In the genomic region with DNA sequence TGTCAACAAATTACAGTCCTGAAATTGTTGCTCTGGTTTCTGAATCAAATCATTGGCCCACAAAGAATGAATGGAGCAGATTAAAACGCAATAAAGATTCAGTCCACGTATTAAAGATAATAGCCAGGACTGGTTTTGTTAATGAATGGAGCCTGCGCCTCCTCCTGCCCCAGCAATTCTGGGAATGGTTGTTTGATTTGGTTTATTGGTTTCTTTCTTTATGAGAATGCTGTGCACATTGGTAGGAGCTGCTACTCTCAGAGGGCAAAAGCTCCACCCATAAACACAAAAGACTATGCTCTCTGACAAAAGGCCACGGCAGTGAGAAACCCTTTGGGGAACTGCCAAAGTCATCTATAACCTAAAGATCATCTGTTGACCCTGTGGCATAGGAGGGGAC, we compare ENCODE assay signal across 9 cellular contexts.
"Had no signal": no experiment of that assay in that cellular context is flagged by ENCODE, and none has a peak within 500 bp of the region (broad histone marks: within the 10 kb centered on the region; RNA-seq: fewer than 3 reads in every experiment).

No MANE protein-coding gene starts in this region.

- DNase-seq: H9, HCEC 1CT, KBM-7 had no signal

- ATAC-seq: GM23338, HepG2 had no signal

- H3K27ac ChIP-seq: KMS-11 had no signal

- FAIRE-seq: H1, H54, HepG2, HTR-8/SVneo had no signal

- H3K4me3 ChIP-seq: GM23338 had no signal
